8 cellular contexts compared by ENCODE assay signal in the genomic region with DNA sequence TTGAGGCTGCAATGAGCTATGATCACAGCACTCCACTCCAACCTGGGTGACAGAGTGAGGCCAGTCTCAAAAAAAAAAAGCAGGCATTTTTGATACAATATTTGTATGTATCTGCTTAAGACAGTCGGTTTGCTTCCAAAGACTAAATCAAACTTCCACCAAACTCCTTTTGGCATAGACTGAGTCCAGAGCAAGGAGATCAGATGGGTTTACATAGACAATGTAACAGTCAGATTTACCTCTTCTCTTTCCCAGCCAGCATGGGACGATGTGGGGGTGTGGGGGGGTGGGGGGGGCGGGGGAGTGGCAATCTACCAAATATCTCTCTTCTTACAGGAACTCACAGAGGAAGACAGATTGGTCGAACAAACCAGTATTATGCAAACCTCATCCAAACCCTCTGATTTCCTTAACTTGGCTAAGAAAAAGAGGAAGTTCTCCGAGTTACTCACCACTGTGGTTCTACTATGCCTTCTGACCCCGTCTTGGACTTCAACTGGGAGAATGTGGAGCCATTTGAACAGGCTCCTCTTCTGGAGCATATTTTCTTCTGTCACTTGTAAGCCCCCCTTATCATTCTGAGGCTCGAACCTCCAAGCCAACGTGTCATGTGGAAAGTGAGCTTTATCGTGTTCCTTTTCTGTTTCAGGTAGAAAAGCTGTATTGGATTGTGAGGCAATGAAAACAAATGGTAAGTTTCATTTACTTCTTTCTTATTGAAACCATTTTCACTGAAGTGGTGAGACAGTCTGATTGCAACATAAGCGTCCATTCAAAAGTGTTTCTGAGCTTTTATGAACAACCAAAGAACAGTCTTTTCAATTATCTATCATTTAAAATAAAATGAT. TPM values are rescaled to one million over a fixed set of nuclear protein-coding genes. Genes with fewer than 3 reads are reported as not detected.
DNase-seq lines count a peak whose midpoint lies in the region; ATAC-seq, FAIRE-seq and TF ChIP-seq lines count a peak whose summit lies in the region.

A gene with protein sequence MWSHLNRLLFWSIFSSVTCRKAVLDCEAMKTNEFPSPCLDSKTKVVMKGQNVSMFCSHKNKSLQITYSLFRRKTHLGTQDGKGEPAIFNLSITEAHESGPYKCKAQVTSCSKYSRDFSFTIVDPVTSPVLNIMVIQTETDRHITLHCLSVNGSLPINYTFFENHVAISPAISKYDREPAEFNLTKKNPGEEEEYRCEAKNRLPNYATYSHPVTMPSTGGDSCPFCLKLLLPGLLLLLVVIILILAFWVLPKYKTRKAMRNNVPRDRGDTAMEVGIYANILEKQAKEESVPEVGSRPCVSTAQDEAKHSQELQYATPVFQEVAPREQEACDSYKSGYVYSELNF (plus strand): TSS at position 451 of the 848 bp plus-strand sequence. CDS start 54 bp downstream, at position 505.

- TF ChIP-seq RAD21 in GM12878 (IDR thresholded peaks at IDR 0.05; ENCODE audit: insufficient read depth, low read depth, low read length), result no peak

- POLR2A ChIA-PET in GM12878 (lab: Charles Lee) (interaction anchor here (0.5 to 1.5 kb wide), 5 partner anchors 16 to 277 kb away, joined by 3 to 5 read pairs (median 3); no protein-coding TSS in a partner anchor), HEK293T (lab: Yijun Ruan, JAX) (no interaction called here)

- peak within 1 kb of the TSS; percentile 60; the same call in 1 of the 2 replicates for H3K4me3 ChIP-seq in GM12878
- H3K4me3 ChIP-seq in right lobe of liver, result peak within 1 kb of the TSS in 1 of 3 donors; percentile 16
- no peak within 1 kb of the TSS for H3K4me3 ChIP-seq in uterus

- DNase-seq in GM04504 (ENCODE audit: low read depth) (peak; percentile 73), Kasumi-1 (lab: John Stamatoyannopoulos, UW) (peak; percentile 100), GM12878 (ENCODE audit: low read depth, low spot score) (peak; percentile 77), right lobe of liver (no peak), uterus (peak; percentile 18 to 52), HEK293T (ENCODE audit: extremely low spot score) (no peak)
- DNase-seq in stimulated activated naive CD8-positive, alpha-beta T cell treated with anti-CD3 and anti-CD28 coated beads, Interleukin-15, Interleukin-2, amounts not matched to agents 100 U/mL and 50 U/mL, for 24 hours, result no peak

- in situ Hi-C loops in GM12878 (cut with MboI), result no loop called here

- H3K36me3 ChIP-seq in GM12878 (ENCODE audit: control insufficient read depth in 2 of 2, insufficient read depth in 2 of 2, low read length in 1 of 2) (no peaks in the 10 kb centered on the region), right lobe of liver (no peaks in the 10 kb centered on the region), uterus (no peaks in the 10 kb centered on the region)

- H3K4me1 ChIP-seq in GM12878 (ENCODE audit: control insufficient read depth, insufficient read depth, low read length) (peaks cover 4% of the 10 kb centered on the region), right lobe of liver (no peaks in the 10 kb centered on the region), uterus (no peaks in the 10 kb centered on the region)

- H2AFZ ChIP-seq in GM12878 (ENCODE audit: control insufficient read depth, low read depth, low read length), result peak within 1 kb of the TSS; percentile 70

- TF ChIP-seq POLR2A in GM12878 (IDR thresholded peaks at IDR 0.05; ENCODE audit: low read depth, low read length) (no peak), right lobe of liver (IDR thresholded peaks at IDR 0.05) (no peak), uterus (IDR thresholded peaks at IDR 0.05) (no peak)

- BruUV-seq in GM12878 (replicated peaks; lab: Mats Ljungman, UMichigan), result no TSS peak

- no peak for TF ChIP-seq CTCF in GM12878 (IDR thresholded peaks at IDR 0.05 in 2 of 3, conservative IDR thresholded peaks at IDR 0.05 in 1 of 3; ENCODE audit: control insufficient read depth in 2 of 3, extremely low read depth in 1 of 3, insufficient read depth in 1 of 3, low read depth in 3 of 3, low read length in 3 of 3)
- TF ChIP-seq CTCF in right lobe of liver (IDR thresholded peaks at IDR 0.05), result no peak
- no peak for TF ChIP-seq CTCF in uterus (IDR thresholded peaks at IDR 0.05)

- ATAC-seq in GM12878 (peak; percentile 96), right lobe of liver (peak; percentile 78 to 93 (median 88)), HG03439 (IDR thresholded peaks at IDR 0.05; ENCODE audit: unreplicated experiment) (no peak)
- no peak for ATAC-seq in stimulated activated naive CD8-positive, alpha-beta T cell treated with anti-CD3 and anti-CD28 coated beads, Interleukin-15, Interleukin-2, amounts not matched to agents 100 U/mL and 50 U/mL, for 24 hours

- CTCF ChIA-PET in GM12878 (lab: Yijun Ruan, JAX) (interaction anchor here (0.6 to 3.3 kb wide), 6 partner anchors 8 to 502 kb away, joined by 3 to 26 read pairs (median 4); no protein-coding TSS in a partner anchor), HEK293T (lab: Yijun Ruan, JAX) (interaction anchor here (1.4 kb wide), 1 partner anchor 44 kb away, joined by 4 read pairs; no protein-coding TSS in a partner anchor)

- H3K9me3 ChIP-seq in GM12878 (replicated peaks; ENCODE audit: control insufficient read depth, insufficient read depth, low read length) (no peaks in the 10 kb centered on the region), right lobe of liver (no peaks in the 10 kb centered on the region), uterus (no peaks in the 10 kb centered on the region)

- RAD21 ChIA-PET in GM12878 (lab: Charles Lee; ENCODE audit: unreplicated experiment), result interaction anchor here (0.6 to 1.8 kb wide), 4 partner anchors 29 to 1919 kb away, joined by 3 to 4 read pairs (median 4); a partner anchor contains a TSS

- SMC1A ChIA-PET in GM12878 (lab: Charles Lee; ENCODE audit: uncharacterized antibody, unreplicated experiment), result interaction anchor here (0.8 to 1.2 kb wide), 6 partner anchors 8 to 170 kb away, joined by 3 to 7 read pairs (median 4); no protein-coding TSS in a partner anchor

- H4K20me1 ChIP-seq in GM12878 (ENCODE audit: control insufficient read depth, insufficient read depth), result no peaks in the 10 kb centered on the region

- intact Hi-C loops in GM12878 (cut with micrococcal nuclease; ENCODE audit: unreplicated experiment) (no loop called here), right lobe of liver (cut with DNase I) (no loop called here), uterus (cut with DNase I; ENCODE audit: low total_unique reads) (no loop called here)

- H3K27ac ChIP-seq in GM12878 (ENCODE audit: control insufficient read depth, insufficient read depth) (peak within 1 kb of the TSS; percentile 64), right lobe of liver (peak within 1 kb of the TSS in 2 of 3 donors; percentile 2 to 34), uterus (peak within 1 kb of the TSS; percentile 54)

- no peak for FAIRE-seq in GM12878 (lab: Jason Lieb, UNC)

- H3K27me3 ChIP-seq in GM12878 (replicated peaks in 1 of 2; ENCODE audit: control insufficient read depth in 2 of 2, insufficient read depth in 2 of 2, low read length in 1 of 2), result no peaks in the 10 kb centered on the region
- no peaks in the 10 kb centered on the region for H3K27me3 ChIP-seq in right lobe of liver
- no peaks in the 10 kb centered on the region for H3K27me3 ChIP-seq in uterus

- no peaks in the 10 kb centered on the region for H3K79me2 ChIP-seq in GM12878 (ENCODE audit: control insufficient read depth, insufficient read depth, low read length)

- TF ChIP-seq EP300 in GM12878 (IDR thresholded peaks at IDR 0.05; ENCODE audit: borderline replicate concordance in 1 of 2, control insufficient read depth in 1 of 2, low read depth in 2 of 2, low read length in 2 of 2), result 0 out of 4 replicates have a peak, but pooled peaks of 1 of the 2 experiments have one; percentile 28

- WGBS in GM12878 (ENCODE audit: insufficient coverage, insufficient replicate concordance, low lambda C conversion rate, missing lambda C conversion rate), result 3% methylated on average over 10 of the region's 10 CpGs
- 31% methylated on average over 10 of the region's 10 CpGs for WGBS in right lobe of liver (ENCODE audit: insufficient coverage, low coverage, low lambda C conversion rate, missing lambda C conversion rate)

- H3K4me2 ChIP-seq in GM12878 (ENCODE audit: control insufficient read depth, insufficient read depth), result peak within 1 kb of the TSS; percentile 68

- peak within 1 kb of the TSS; percentile 3; the same call in 1 of the 2 replicates for H3K9ac ChIP-seq in GM12878 (ENCODE audit: control insufficient read depth, insufficient read depth, low read length)

TF ChIP-seq in GM12878, 131 proteins besides CTCF, POLR2A, EP300 and RAD21 (continues in another document):
- TF ChIP-seq RUNX3 (IDR thresholded peaks at IDR 0.05; ENCODE audit: low read length), result peak; percentile 71
- peak; percentile 57 to 72; a peak in 2 of 4 replicates for TF ChIP-seq IKZF2 (IDR thresholded peaks at IDR 0.05)
- TF ChIP-seq NBN (IDR thresholded peaks at IDR 0.05), result 0 out of 2 replicates have a peak, but pooled peaks have one; percentile 42
- no peak for TF ChIP-seq JUND (IDR thresholded peaks at IDR 0.05; ENCODE audit: low read depth, low read length)

TF ChIP-seq in HEK293T, 16 proteins besides CTCF, POLR2A, EP300 and RAD21 (continues in another document):
- TF ChIP-seq NFRKB (IDR thresholded peaks at IDR 0.05) (no peak), ZNF384 (IDR thresholded peaks at IDR 0.05) (no peak), SUZ12 (IDR thresholded peaks at IDR 0.05) (no peak), ARNT (IDR thresholded peaks at IDR 0.05) (no peak)

RNA-seq across cellular contexts. Expression of the gene that starts here (rescaled TPM):
- total RNA-seq in GM12878 (2013; cell fraction: nucleolus; rRNA removed), result 8.4 and 8.8 TPM in 2 replicates
- total RNA-seq in GM12878 (2014; rRNA removed), result 15.4 and 17.8 TPM in 2 replicates
- 24.0 and 24.6 TPM in 2 replicates for total RNA-seq in GM12878 (2014; rRNA removed; fragmentation: Illumina TruSeq; extraction: Trizol)
- 13.2 and 16.7 TPM in 2 replicates for total RNA-seq in GM12878 (2021)
- polyA plus RNA-seq in GM12878 (2011; ENCODE audit: low read depth), result 3.6 TPM
- polyA plus RNA-seq in GM12878 (2011; rRNA removed), result 2.0 and 2.4 TPM in 2 replicates
- polyA plus RNA-seq in GM12878 (2011; cell fraction: cytosol; rRNA removed), result 2.1 and 3.8 TPM in 2 replicates
- 0.94 and 3.6 TPM in 2 replicates for polyA plus RNA-seq in GM12878 (2011; cell fraction: nucleus; rRNA removed)
- 3.4 and 5.0 TPM in 2 replicates for polyA plus RNA-seq in GM12878 (2012)
- 47.2 and 54.1 TPM in 2 replicates for polyA plus RNA-seq in GM12878 (2014; fragmentation: Illumina TruSeq; extraction: Trizol)
- polyA plus RNA-seq in GM12878 (2014; fragmentation: Nextera tagmentation; extraction: Ambion mirVana), result 10 to 100 TPM; 16.2 to 25.0 TPM
- 16.4 and 19.2 TPM in 2 replicates for polyA plus RNA-seq in GM12878 (2014; rRNA removed)
- 1 to 10 TPM; 2.8 to 4.3 TPM for polyA plus RNA-seq in GM12878 (2016; fragmentation: Nextera tagmentation; extraction: Ambion mirVana)
- 1.9 and 3.1 TPM in 2 replicates for polyA minus RNA-seq in GM12878 (2011; rRNA and poly(A)+ RNA removed)
- not detected in 2 replicates for polyA minus RNA-seq in GM12878 (2011; cell fraction: cytosol; rRNA and poly(A)+ RNA removed)
- polyA minus RNA-seq in GM12878 (2011; cell fraction: nucleus; rRNA and poly(A)+ RNA removed), result 0.67 and 0.85 TPM in 2 replicates
- total RNA-seq in right lobe of liver, result 1 to 10 TPM in 4 of 6 experiments, under 1 TPM in 2; 0.57 to 3.0 (median 1.9) TPM
- 1 to 10 TPM in 3 of 4 donors, under 1 TPM in 1; 0.59 to 9.5 (median 3.8) TPM for total RNA-seq in uterus

Comparison
In these comparisons a context has a peak if more than half of its experiments do, and no peak if none do; other contexts are left out.
1. DNase-seq: peak in GM04504 (single experiment), Kasumi-1 (2 of 2), GM12878 (single experiment) and uterus (2 of 2); none in right lobe of liver (0 of 3), HEK293T (single experiment) and stimulated activated naive CD8-positive, alpha-beta T cell treated with anti-CD3 and anti-CD28 coated beads, Interleukin-15, Interleukin-2, amounts not matched to agents 100 U/mL and 50 U/mL, for 24 hours (single experiment).
2. ATAC-seq: peak in GM12878 (single experiment) and right lobe of liver (4 of 4); none in HG03439 (single experiment) and stimulated activated naive CD8-positive, alpha-beta T cell treated with anti-CD3 and anti-CD28 coated beads, Interleukin-15, Interleukin-2, amounts not matched to agents 100 U/mL and 50 U/mL, for 24 hours (single experiment).
3. Peak in every context shown above with its lines, with median percentiles within 50 percentile points of each other: H3K27ac ChIP-seq.